In the genomic region with DNA sequence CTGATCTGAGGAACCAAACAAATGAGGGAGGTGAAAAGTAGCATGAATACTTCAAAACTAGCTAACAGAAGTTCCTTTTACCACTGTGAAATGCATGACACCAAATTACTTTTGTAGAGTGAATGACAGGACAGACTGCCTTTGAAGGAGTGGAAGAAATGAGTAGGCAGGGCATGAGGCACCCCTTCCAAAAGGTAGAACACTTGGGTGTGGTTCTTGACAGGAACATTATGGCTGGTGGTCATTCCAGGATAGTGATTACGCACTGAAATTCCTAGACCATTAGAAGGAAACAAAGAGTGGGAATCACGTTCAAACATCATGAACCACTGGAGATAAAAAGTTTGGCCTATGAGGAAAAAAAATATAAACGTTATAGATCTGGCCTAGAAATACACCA, we compare ENCODE assay signal across 11 cellular contexts. TPM values are rescaled to one million over a fixed set of nuclear protein-coding genes. Genes with fewer than 3 reads are reported as not detected.
DNase-seq lines count a peak whose midpoint lies in the region; ATAC-seq and TF ChIP-seq lines count a peak whose summit lies in the region.
"Had no signal": no experiment of that assay in that cellular context is flagged by ENCODE, and none has a peak within 500 bp of the region (broad histone marks: within the 10 kb centered on the region; RNA-seq: fewer than 3 reads in every experiment).

No MANE protein-coding gene starts in this region.

- H3K36me3 ChIP-seq in subcutaneous abdominal adipose tissue (ENCODE audit: control insufficient read depth in 5 of 5, insufficient read depth in 5 of 5, low read length in 5 of 5) = peaks cover 3 to 9% (median 8%) of the 10 kb centered on the region in 5 donors

- H3K27me3 ChIP-seq in subcutaneous abdominal adipose tissue (ENCODE audit: control insufficient read depth in 5 of 5, insufficient read depth in 4 of 5, low read length in 5 of 5) = peaks cover 0 to 4% (median 0%) of the 10 kb centered on the region in 5 donors

- H3K4me3 Mint-ChIP-seq in activated CD4-positive, alpha-beta memory T cell treated with anti-CD3 and anti-CD28 coated beads for 36 hours = peak overlapping the region; percentile 92

- POLR2A ChIA-PET in activated CD4-positive, alpha-beta memory T cell treated with anti-CD3 and anti-CD28 coated beads for 36 hours (lab: Charles Lee) = interaction anchor here (6.3 kb wide), 1 partner anchor 33 kb away, joined by 202 read pairs; no protein-coding TSS in a partner anchor

- no peak for ATAC-seq in GM18511 (IDR thresholded peaks at IDR 0.05; ENCODE audit: unreplicated experiment)

- H3K4me1 Mint-ChIP-seq in activated CD4-positive, alpha-beta memory T cell treated with anti-CD3 and anti-CD28 coated beads for 36 hours (ENCODE audit: low read depth) = peaks cover 40% of the 10 kb centered on the region

- no peak for TF ChIP-seq CTCF in fibroblast of mammary gland (conservative IDR thresholded peaks at IDR 0.05; ENCODE audit: control insufficient read depth, insufficient read depth, low read depth, low read length)

- peak overlapping the region; percentile 96 for H3K27ac Mint-ChIP-seq in activated CD4-positive, alpha-beta memory T cell treated with anti-CD3 and anti-CD28 coated beads for 36 hours

- peak overlapping the region; percentile 84 for H3K27ac ChIP-seq in subcutaneous abdominal adipose tissue (ENCODE audit: low read depth, low read length)

- H3K9me3 Mint-ChIP-seq in activated CD4-positive, alpha-beta memory T cell treated with anti-CD3 and anti-CD28 coated beads for 36 hours = no peaks in the 10 kb centered on the region

- H3K36me3 Mint-ChIP-seq in activated CD4-positive, alpha-beta memory T cell treated with anti-CD3 and anti-CD28 coated beads for 36 hours = peaks cover 71% of the 10 kb centered on the region

- H3K4me3 ChIP-seq in fibroblast of mammary gland (ENCODE audit: control insufficient read depth, low read depth, low read length) = no peak overlapping the region
- no peak overlapping the region for H3K4me3 ChIP-seq in subcutaneous abdominal adipose tissue (ENCODE audit: low read depth in 1 of 5, low read length in 5 of 5)

- CTCF ChIA-PET in activated CD4-positive, alpha-beta memory T cell treated with anti-CD3 and anti-CD28 coated beads for 36 hours (lab: Charles Lee) = interaction anchor here (0.6 kb wide), 1 partner anchor 43 kb away, joined by 3 read pairs; no protein-coding TSS in a partner anchor

- no peak overlapping the region for H3K9ac ChIP-seq in subcutaneous abdominal adipose tissue (ENCODE audit: low read length in 5 of 5)

- intact Hi-C loops in activated CD4-positive, alpha-beta memory T cell treated with anti-CD3 and anti-CD28 coated beads for 36 hours (cut with micrococcal nuclease) = loop anchor here (2.0 kb wide), 1 partner anchor 501 kb away; a partner anchor contains a TSS

- peak; percentile 26 for DNase-seq in stimulated activated CD4-positive, alpha-beta T cell treated with anti-CD3 and anti-CD28 coated beads, Interleukin-1b, Interleukin-23, amount 100 ng/mL, for 48 hours
- no peak for DNase-seq in stimulated activated CD4-positive, alpha-beta T cell treated with anti-CD3 and anti-CD28 coated beads, Interleukin-2, amount 100 ng/mL, for 48 hours
- peak; percentile 37 for DNase-seq in activated CD4-positive, alpha-beta memory T cell treated with anti-CD3 and anti-CD28 coated beads for 36 hours
- DNase-seq in fibroblast of mammary gland (ENCODE audit: low read depth) (peak; percentile 55), pons (ENCODE audit: low spot score) (no peak), cerebellum (ENCODE audit: low spot score) (no peak)
- DNase-seq: anterior cingulate cortex, H7, NCI-H345 had no signal

- peaks cover 0 to 3% (median 0%) of the 10 kb centered on the region in 5 donors for H3K9me3 ChIP-seq in subcutaneous abdominal adipose tissue (ENCODE audit: control insufficient read depth in 5 of 5, low read length in 5 of 5)

- no peaks in the 10 kb centered on the region for H3K27me3 Mint-ChIP-seq in activated CD4-positive, alpha-beta memory T cell treated with anti-CD3 and anti-CD28 coated beads for 36 hours

- peaks cover 7 to 26% (median 16%) of the 10 kb centered on the region in 5 donors for H3K4me1 ChIP-seq in subcutaneous abdominal adipose tissue (ENCODE audit: control insufficient read depth in 5 of 5, insufficient read depth in 5 of 5, low read length in 5 of 5)

RNA-seq across cellular contexts. Expression of a gene that starts 4.9 kb away (rescaled TPM):
- 100 to 1,000 TPM; 544 to 560 TPM for total RNA-seq in activated CD4-positive, alpha-beta memory T cell treated with anti-CD3 and anti-CD28 coated beads for 36 hours
- 113 TPM for total RNA-seq in cerebellum

Comparison
In these comparisons a context has a peak if more than half of its experiments do, and no peak if none do; other contexts are left out.
1. DNase-seq: peak in stimulated activated CD4-positive, alpha-beta T cell treated with anti-CD3 and anti-CD28 coated beads, Interleukin-1b, Interleukin-23, amount 100 ng/mL, for 48 hours (single experiment), activated CD4-positive, alpha-beta memory T cell treated with anti-CD3 and anti-CD28 coated beads for 36 hours (single experiment) and fibroblast of mammary gland (single experiment); none in stimulated activated CD4-positive, alpha-beta T cell treated with anti-CD3 and anti-CD28 coated beads, Interleukin-2, amount 100 ng/mL, for 48 hours (0 of 2), pons (single experiment) and cerebellum (single experiment).